8 cellular contexts compared by ENCODE assay signal in genomic region chr11:95227060-95227459, GRCh38. TPM values are rescaled to one million over a fixed set of nuclear protein-coding genes. Genes with fewer than 3 reads are reported as not detected.
DNase-seq lines count a peak whose midpoint lies in the region; ATAC-seq and TF ChIP-seq lines count a peak whose summit lies in the region.
"Not testable (repeated sequence)": the region's sequence is repeated elsewhere in the genome, so short reads cannot be mapped to it uniquely, and the experiment has no call there.

No MANE protein-coding gene starts in this region.

- TF ChIP-seq CTCF in CD8-positive, alpha-beta T cell (IDR thresholded peaks at IDR 0.05); neural progenitor cell (IDR thresholded peaks at IDR 0.05): not testable (repeated sequence)

- peaks cover 17% of the 10 kb centered on the region for H3F3A ChIP-seq in neural progenitor cell (ENCODE audit: low read depth)

- not testable (repeated sequence) for H3K36me3 ChIP-seq in CD8-positive, alpha-beta T cell (ENCODE audit: insufficient read depth, low read length); ectodermal cell (ENCODE audit: control insufficient read depth, insufficient read depth, low read length); neural progenitor cell

- not testable (repeated sequence) for H3K27me3 Mint-ChIP-seq in CD8-positive, alpha-beta T cell (ENCODE audit: low read depth); T-helper 2 cell treated with Interferon-gamma antibody and Interleukin-4, amounts not matched to agents 5 μg/mL and 100 μg/mL, for 36 hours (ENCODE audit: low read depth); activated T-cell treated with anti-CD3 and anti-CD28 coated beads, Interleukin-2, amount 50 U/mL, for 72 hours (ENCODE audit: low read depth); activated naive CD4-positive, alpha-beta T cell treated with anti-CD3 and anti-CD28 coated beads, Interleukin-2, amount 50 U/mL, for 24 hours; neural progenitor cell (ENCODE audit: insufficient read depth, low read depth); stimulated activated memory B cell treated with anti-CD40 and anti-IgM and Interleukin-4, amounts not matched to agents 10 μg/mL and 1 μg/mL and 100 μg/mL, for 72 hours

- peak in 3 of 7 experiments; percentile 12 to 23 (median 22) for DNase-seq in CD8-positive, alpha-beta T cell
- peak; percentile 16 for DNase-seq in T-helper 2 cell treated with Interferon-gamma antibody and Interleukin-4, amounts not matched to agents 5 μg/mL and 100 μg/mL, for 36 hours (ENCODE audit: low spot score)
- peak; percentile 30 to 41 for DNase-seq in activated CD4-positive, alpha-beta T cell treated with anti-CD3 and anti-CD28 coated beads, Interleukin-2, amount 50 U/mL, for 48 hours
- DNase-seq in activated T-cell treated with anti-CD3 and anti-CD28 coated beads, Interleukin-2, amount 50 U/mL, for 72 hours = peak; percentile 17 to 42
- not testable (repeated sequence) for DNase-seq in neural progenitor cell (ENCODE audit: low spot score)

- peaks cover 54% of the 10 kb centered on the region for H3K4me1 Mint-ChIP-seq in CD8-positive, alpha-beta T cell (ENCODE audit: low read depth)
- H3K4me1 Mint-ChIP-seq in T-helper 2 cell treated with Interferon-gamma antibody and Interleukin-4, amounts not matched to agents 5 μg/mL and 100 μg/mL, for 36 hours (ENCODE audit: low read depth) = peaks cover 36% of the 10 kb centered on the region
- peaks cover 44% of the 10 kb centered on the region for H3K4me1 Mint-ChIP-seq in activated T-cell treated with anti-CD3 and anti-CD28 coated beads, Interleukin-2, amount 50 U/mL, for 72 hours (ENCODE audit: low read depth)
- H3K4me1 Mint-ChIP-seq in activated naive CD4-positive, alpha-beta T cell treated with anti-CD3 and anti-CD28 coated beads, Interleukin-2, amount 50 U/mL, for 24 hours = peaks cover 70% of the 10 kb centered on the region
- H3K4me1 Mint-ChIP-seq in neural progenitor cell = not testable (repeated sequence)
- peaks cover 28% of the 10 kb centered on the region for H3K4me1 Mint-ChIP-seq in stimulated activated memory B cell treated with anti-CD40 and anti-IgM and Interleukin-4, amounts not matched to agents 10 μg/mL and 1 μg/mL and 100 μg/mL, for 72 hours

- not testable (repeated sequence) for H2AFZ ChIP-seq in neural progenitor cell (replicated peaks)

- H3K4me3 ChIP-seq in CD8-positive, alpha-beta T cell (ENCODE audit: low read depth, low read length) = not testable (repeated sequence)
- H3K4me3 ChIP-seq in ectodermal cell (ENCODE audit: insufficient read depth, low read depth, low read length) = peak overlapping the region; percentile 84
- H3K4me3 ChIP-seq in neural progenitor cell = peak overlapping the region; percentile 74

- CTCF ChIA-PET in CD8-positive, alpha-beta T cell (lab: Charles Lee) = not testable (repeated sequence)

- WGBS in ectodermal cell, 2 experiments = 90 to 95% methylated on average over 6 of the region's 6 CpGs

- intact Hi-C loops in CD8-positive, alpha-beta T cell (cut with DNase I, micrococcal nuclease) = loop anchor here (2.0 to 10.0 kb wide), 4 partner anchors 14 to 732 kb away; partner anchors contain the start of genes ANKRD49 (in 1 of the 2), CWC15 (in 1 of the 2), KDM4D (in 1 of the 2) and MRE11 (in 1 of the 2)

- H3K27ac Mint-ChIP-seq in CD8-positive, alpha-beta T cell = peak overlapping the region; percentile 15
- H3K27ac Mint-ChIP-seq in T-helper 2 cell treated with Interferon-gamma antibody and Interleukin-4, amounts not matched to agents 5 μg/mL and 100 μg/mL, for 36 hours; activated T-cell treated with anti-CD3 and anti-CD28 coated beads, Interleukin-2, amount 50 U/mL, for 72 hours; neural progenitor cell; stimulated activated memory B cell treated with anti-CD40 and anti-IgM and Interleukin-4, amounts not matched to agents 10 μg/mL and 1 μg/mL and 100 μg/mL, for 72 hours: not testable (repeated sequence)
- H3K27ac Mint-ChIP-seq in activated naive CD4-positive, alpha-beta T cell treated with anti-CD3 and anti-CD28 coated beads, Interleukin-2, amount 50 U/mL, for 24 hours = peak overlapping the region; percentile 84

- H3K9me3 ChIP-seq in CD8-positive, alpha-beta T cell (ENCODE audit: low read length); ectodermal cell (ENCODE audit: control insufficient read depth, low read length); neural progenitor cell (ENCODE audit: low read depth): not testable (repeated sequence)

- H3K9me3 Mint-ChIP-seq in CD8-positive, alpha-beta T cell; T-helper 2 cell treated with Interferon-gamma antibody and Interleukin-4, amounts not matched to agents 5 μg/mL and 100 μg/mL, for 36 hours; activated T-cell treated with anti-CD3 and anti-CD28 coated beads, Interleukin-2, amount 50 U/mL, for 72 hours; activated naive CD4-positive, alpha-beta T cell treated with anti-CD3 and anti-CD28 coated beads, Interleukin-2, amount 50 U/mL, for 24 hours; stimulated activated memory B cell treated with anti-CD40 and anti-IgM and Interleukin-4, amounts not matched to agents 10 μg/mL and 1 μg/mL and 100 μg/mL, for 72 hours: not testable (repeated sequence)
- peaks cover 29% of the 10 kb centered on the region for H3K9me3 Mint-ChIP-seq in neural progenitor cell

- H4K20me1 ChIP-seq in neural progenitor cell (ENCODE audit: low read depth) = peaks cover 85% of the 10 kb centered on the region

- H3K79me2 ChIP-seq in neural progenitor cell (ENCODE audit: low read depth) = peaks cover 89% of the 10 kb centered on the region

- H3K27ac ChIP-seq in CD8-positive, alpha-beta T cell (ENCODE audit: low read depth, low read length); ectodermal cell (ENCODE audit: insufficient read depth, low read depth, low read length, poor library complexity, severe bottlenecking); neural progenitor cell: not testable (repeated sequence)

- H3K27me3 ChIP-seq in CD8-positive, alpha-beta T cell (ENCODE audit: insufficient read depth, low read length); ectodermal cell (ENCODE audit: control insufficient read depth, insufficient read depth, low read length, poor library complexity, severe bottlenecking); neural progenitor cell: not testable (repeated sequence)

- peaks cover 26% of the 10 kb centered on the region for H3K4me1 ChIP-seq in CD8-positive, alpha-beta T cell (ENCODE audit: insufficient read depth, low read length)
- peaks cover 16% of the 10 kb centered on the region for H3K4me1 ChIP-seq in ectodermal cell (ENCODE audit: control insufficient read depth, insufficient read depth, low read length)
- H3K4me1 ChIP-seq in neural progenitor cell = peaks cover 53% of the 10 kb centered on the region

- POLR2A ChIA-PET in CD8-positive, alpha-beta T cell (lab: Charles Lee) = interaction anchor here (0.7 kb wide), 1 partner anchor 63 kb away, joined by 4 read pairs; no protein-coding TSS in a partner anchor

- peak overlapping the region; percentile 6 for H3K4me3 Mint-ChIP-seq in CD8-positive, alpha-beta T cell
- peak overlapping the region; percentile 36 for H3K4me3 Mint-ChIP-seq in T-helper 2 cell treated with Interferon-gamma antibody and Interleukin-4, amounts not matched to agents 5 μg/mL and 100 μg/mL, for 36 hours
- H3K4me3 Mint-ChIP-seq in activated T-cell treated with anti-CD3 and anti-CD28 coated beads, Interleukin-2, amount 50 U/mL, for 72 hours = peak overlapping the region in 1 of 2 donors; percentile 27
- H3K4me3 Mint-ChIP-seq in activated naive CD4-positive, alpha-beta T cell treated with anti-CD3 and anti-CD28 coated beads, Interleukin-2, amount 50 U/mL, for 24 hours = peak overlapping the region; percentile 60
- not testable (repeated sequence) for H3K4me3 Mint-ChIP-seq in neural progenitor cell
- H3K4me3 Mint-ChIP-seq in stimulated activated memory B cell treated with anti-CD40 and anti-IgM and Interleukin-4, amounts not matched to agents 10 μg/mL and 1 μg/mL and 100 μg/mL, for 72 hours = peak overlapping the region; percentile 36

- not testable (repeated sequence) for H3K36me3 Mint-ChIP-seq in CD8-positive, alpha-beta T cell; activated T-cell treated with anti-CD3 and anti-CD28 coated beads, Interleukin-2, amount 50 U/mL, for 72 hours (ENCODE audit: insufficient read depth in 2 of 2)
- H3K36me3 Mint-ChIP-seq in T-helper 2 cell treated with Interferon-gamma antibody and Interleukin-4, amounts not matched to agents 5 μg/mL and 100 μg/mL, for 36 hours (ENCODE audit: low read depth) = peaks cover 21% of the 10 kb centered on the region
- peaks cover 13% of the 10 kb centered on the region for H3K36me3 Mint-ChIP-seq in activated naive CD4-positive, alpha-beta T cell treated with anti-CD3 and anti-CD28 coated beads, Interleukin-2, amount 50 U/mL, for 24 hours
- H3K36me3 Mint-ChIP-seq in neural progenitor cell = peaks cover 34% of the 10 kb centered on the region
- H3K36me3 Mint-ChIP-seq in stimulated activated memory B cell treated with anti-CD40 and anti-IgM and Interleukin-4, amounts not matched to agents 10 μg/mL and 1 μg/mL and 100 μg/mL, for 72 hours = peaks cover 25% of the 10 kb centered on the region

- H3K4me2 ChIP-seq in neural progenitor cell = peak overlapping the region; percentile 91

- H3K9ac ChIP-seq in neural progenitor cell = not testable (repeated sequence)

- ATAC-seq in CD8-positive, alpha-beta T cell; activated T-cell treated with anti-CD3 and anti-CD28 coated beads, Interleukin-2, amount 50 U/mL, for 72 hours (replicated peaks in 1 of 2); stimulated activated memory B cell treated with anti-CD40 and anti-IgM and Interleukin-4, amounts not matched to agents 10 μg/mL and 1 μg/mL and 100 μg/mL, for 72 hours: not testable (repeated sequence)

RNA-seq across cellular contexts. Expression of gene SESN3, which starts 3.9 kb away (rescaled TPM):
- 10 to 100 TPM; 30.9 to 31.5 TPM for total RNA-seq in CD8-positive, alpha-beta T cell
- 10 to 100 TPM; 13.7 to 15.6 TPM for total RNA-seq in activated T-cell treated with anti-CD3 and anti-CD28 coated beads, Interleukin-2, amount 50 U/mL, for 72 hours
- 171 TPM for polyA plus RNA-seq in ectodermal cell (2013, experiment 1 of 4)
- 175 TPM for polyA plus RNA-seq in ectodermal cell (2013, experiment 2 of 4)
- polyA plus RNA-seq in ectodermal cell (2013, experiment 3 of 4) = 98.2 TPM
- polyA plus RNA-seq in ectodermal cell (2013, experiment 4 of 4) = 109 TPM
- total RNA-seq in neural progenitor cell (ENCODE audit: low replicate concordance) = 140 and 234 TPM in 2 replicates
